ENCODE assay signal across 11 cellular contexts in the genomic region with DNA sequence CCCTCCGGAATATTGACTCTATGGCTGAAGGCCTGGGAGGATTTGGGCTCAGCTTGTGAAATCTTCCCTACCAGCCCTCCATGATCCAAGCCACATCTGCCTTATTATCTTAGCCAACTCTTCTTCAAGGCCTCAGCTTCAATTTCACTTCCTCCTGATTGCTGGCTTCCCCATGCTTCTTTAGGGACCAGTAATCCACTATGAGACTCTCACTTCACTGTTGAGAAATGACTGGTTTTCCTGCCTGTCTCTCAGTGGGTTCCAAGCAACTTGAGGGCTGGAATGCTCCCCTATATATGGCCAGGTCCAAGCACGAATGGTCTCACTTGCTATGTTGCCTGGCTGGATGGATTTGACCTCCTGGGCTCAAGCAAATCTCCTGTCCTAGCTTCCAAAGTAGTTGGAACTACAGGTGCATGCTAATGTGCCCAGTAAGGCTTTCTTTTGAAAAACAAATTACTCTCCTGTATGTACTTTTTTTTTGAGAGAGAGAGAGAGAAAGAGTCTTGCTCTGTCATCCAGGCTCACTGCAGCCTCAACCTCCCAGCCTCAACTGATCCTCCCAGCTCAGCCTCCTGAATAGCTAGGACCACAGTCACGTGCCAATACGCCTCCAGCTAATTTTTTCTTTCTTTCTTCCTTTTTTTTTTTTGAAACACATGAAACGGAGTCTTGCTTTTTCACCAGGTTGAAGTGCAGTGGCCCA. TPM values are rescaled to one million over a fixed set of nuclear protein-coding genes. Genes with fewer than 3 reads are reported as not detected.
DNase-seq lines count a peak whose midpoint lies in the region; ATAC-seq and TF ChIP-seq lines count a peak whose summit lies in the region.
"Had no signal": no experiment of that assay in that cellular context is flagged by ENCODE, and none has a peak within 500 bp of the region (broad histone marks: within the 10 kb centered on the region; RNA-seq: fewer than 3 reads in every experiment).

No MANE protein-coding gene starts in this region.

- no peaks in the 10 kb centered on the region for H3K36me3 Mint-ChIP-seq in WTC11

- POLR2A ChIA-PET in WTC11 (lab: Charles Lee): interaction anchor here (0.7 kb wide), 1 partner anchor 26 kb away, joined by 3 read pairs; no protein-coding TSS in a partner anchor

- peak overlapping the region; percentile 92 for H3K27ac Mint-ChIP-seq in WTC11

- DNase-seq in GF-D8 (lab: John Stamatoyannopoulos, UW) (peak; percentile 46), WTC11 (ENCODE audit: low spot score) (no peak), coronary artery (ENCODE audit: low spot score) (no peak), D341Med (ENCODE audit: low spot score) (no peak), occipital lobe (lab: John Stamatoyannopoulos, UW) (no peak)
- DNase-seq in stimulated activated naive CD4-positive, alpha-beta T cell treated with Interleukin-2 at 50 U/mL for 16 hours (lab: John Stamatoyannopoulos, UW): no peak
- DNase-seq: foreskin fibroblast, T-helper 1 cell had no signal

- CTCF ChIA-PET in WTC11 (lab: Charles Lee): interaction anchor here (1.5 kb wide), 1 partner anchor 73 kb away, joined by 11 read pairs; no protein-coding TSS in a partner anchor

- H3K4me1 Mint-ChIP-seq in WTC11: peaks cover 43% of the 10 kb centered on the region

- H3K27ac ChIP-seq in coronary artery: no peak overlapping the region
- H3K27ac ChIP-seq: breast epithelium had no signal

- TF ChIP-seq CTCF in WTC11 (IDR thresholded peaks at IDR 0.05) (no peak), coronary artery (IDR thresholded peaks at IDR 0.05) (no peak)

- no peaks in the 10 kb centered on the region for H3K27me3 Mint-ChIP-seq in WTC11 (ENCODE audit: low read depth)

- no peaks in the 10 kb centered on the region for H3K9me3 Mint-ChIP-seq in WTC11

- no peak overlapping the region for H3K4me3 ChIP-seq in coronary artery
- H3K4me3 ChIP-seq: breast epithelium had no signal

- H3K4me3 Mint-ChIP-seq in WTC11: no peak overlapping the region

- ATAC-seq in GM21390 (IDR thresholded peaks at IDR 0.05; ENCODE audit: unreplicated experiment) (peak; percentile 85), HG03175 (IDR thresholded peaks at IDR 0.05; ENCODE audit: unreplicated experiment) (peak; percentile 75), WTC11 (peak; percentile 18; the same call in 1 of the 2 replicates)

TF ChIP-seq in WTC11, 78 proteins besides CTCF, POLR2A, EP300 and RAD21:
- TF ChIP-seq ZNF121 (CRISPR knock-in tag; IDR thresholded peaks at IDR 0.05) (0 out of 2 replicates have a peak, but pooled peaks have one; percentile 20), ETV6 (CRISPR knock-in tag; IDR thresholded peaks at IDR 0.05) (no peak), HMGA2 (CRISPR knock-in tag; IDR thresholded peaks at IDR 0.05) (no peak)

RNA-seq across cellular contexts. Expression of gene PIK3CB, which starts 7.9 kb away (rescaled TPM):
- total RNA-seq in WTC11 (2021) (36.0 to 40.0 TPM (median 38.5 TPM) in 3 replicates), occipital lobe (39.3 TPM)

Comparison
In these comparisons a context has a peak if more than half of its experiments do, and no peak if none do; other contexts are left out.
1. ATAC-seq: peak in every context shown above with its lines; median percentile 85 in GM21390; 75 in HG03175; 18 in WTC11.